In the genomic region with DNA sequence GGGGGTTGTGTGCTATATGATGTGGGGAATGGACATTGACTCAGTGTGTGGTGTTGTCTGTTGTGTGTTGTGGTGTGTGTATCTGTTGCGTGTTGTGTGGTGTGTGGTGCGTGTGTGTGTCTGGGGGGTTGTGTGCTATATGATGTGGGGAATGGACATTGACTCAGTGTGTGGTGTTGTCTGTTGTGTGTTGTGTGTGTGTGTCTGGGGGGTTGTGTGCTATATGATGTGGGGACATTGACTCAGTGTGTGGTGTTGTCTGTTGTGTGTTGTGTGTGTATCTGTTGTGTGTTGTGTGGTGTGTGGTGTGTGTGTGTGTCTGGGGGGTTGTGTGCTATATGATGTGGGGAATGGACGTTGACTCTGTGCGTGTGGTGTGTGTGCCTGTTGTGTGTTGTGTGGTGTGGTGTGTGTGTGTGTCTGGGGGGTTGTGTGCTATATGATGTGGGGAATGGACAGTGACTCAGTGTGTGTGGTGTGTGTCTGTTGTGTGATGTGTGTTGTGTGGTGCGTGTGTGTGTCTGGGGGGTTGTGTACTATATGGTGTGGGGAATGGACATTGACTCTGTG, we compare ENCODE assay signal across 10 cellular contexts. TPM values are rescaled to one million over a fixed set of nuclear protein-coding genes. Genes with fewer than 3 reads are reported as not detected.
"Had no signal": no experiment of that assay in that cellular context is flagged by ENCODE, and none has a peak within 500 bp of the region (broad histone marks: within the 10 kb centered on the region; RNA-seq: fewer than 3 reads in every experiment).

No MANE protein-coding gene starts in this region.

RNA-seq across cellular contexts. Expression of gene ZDHHC19, which starts 46.1 kb away (rescaled TPM):
- total RNA-seq: ascending aorta, LHCN-M2, OCI-LY7, PC-9, Right ventricle myocardium inferior, T-helper 17 cell had no signal

RNA-seq across cellular contexts. Expression of gene SLC51A, which starts 51.2 kb away (rescaled TPM):
- total RNA-seq: activated B cell treated with CpG ODN at 0.5 μM for 24 hours; activated CD4-positive, alpha-beta memory T cell treated with anti-CD3 and anti-CD28 coated beads for 36 hours; ascending aorta; LHCN-M2; OCI-LY7; SK-MEL-5; T-cell; T-helper 17 cell had no signal
